40 cellular contexts compared by ENCODE assay signal in genomic region chrX:149841929-149842328, GRCh38. TPM values are rescaled to one million over a fixed set of nuclear protein-coding genes. Genes with fewer than 3 reads are reported as not detected.
"Had no signal": no experiment of that assay in that cellular context is flagged by ENCODE, and none has a peak within 500 bp of the region (broad histone marks: within the 10 kb centered on the region; RNA-seq: fewer than 3 reads in every experiment).

No MANE protein-coding gene starts in this region.

- FAIRE-seq: astrocyte, TTC549 had no signal

- H3K36me3 Mint-ChIP-seq: activated CD4-positive, alpha-beta memory T cell treated with anti-CD3 and anti-CD28 coated beads for 36 hours; activated naive CD4-positive, alpha-beta T cell treated with anti-CD3 and anti-CD28 coated beads, Interleukin-2, amount 50 U/mL, for 72 hours had no signal

- H3K4me1 ChIP-seq: adrenal gland, body of pancreas, breast epithelium had no signal

- H3K27me3 ChIP-seq: body of pancreas, brain microvascular endothelial cell had no signal

- H3K27me3 Mint-ChIP-seq: activated T-helper 17 cell treated with anti-CD3 and anti-CD28 coated beads, Interleukin-2, amount 50 U/mL, for 72 hours had no signal

- ATAC-seq: activated CD8-positive, alpha-beta T cell treated with anti-CD3 and anti-CD28 coated beads for 36 hours; activated naive CD4-positive, alpha-beta T cell treated with anti-CD3 and anti-CD28 coated beads, Interleukin-2, amount 50 U/mL, for 72 hours; activated T-cell treated with anti-CD3 and anti-CD28 coated beads, Interleukin-2, amount 50 U/mL, for 4 hours; activated T-cell treated with anti-CD3 and anti-CD28 coated beads, Interleukin-2, amount 50 U/mL, for 72 hours; activated T-helper 17 cell treated with anti-CD3 and anti-CD28 coated beads, Interleukin-2, amount 50 U/mL, for 72 hours; body of pancreas had no signal

- H3K4me3 Mint-ChIP-seq: activated B cell treated with CpG ODN at 0.5 μM for 24 hours; activated CD4-positive, alpha-beta memory T cell treated with anti-CD3 and anti-CD28 coated beads for 36 hours; activated CD4-positive, alpha-beta T cell treated with anti-CD3 and anti-CD28 coated beads, Interleukin-2, amount 10 ng/mL, durations not matched to agents 24 days and 14 days; activated CD8-positive, alpha-beta T cell treated with anti-CD3 and anti-CD28 coated beads for 36 hours; activated naive CD4-positive, alpha-beta T cell treated with anti-CD3 and anti-CD28 coated beads for 36 hours; activated naive CD8-positive, alpha-beta T cell treated with anti-CD3 and anti-CD28 coated beads for 36 hours; activated T-cell treated with anti-CD3 and anti-CD28 coated beads, Interleukin-2, amount 50 U/mL, for 4 hours; activated T-cell treated with anti-CD3 and anti-CD28 coated beads, Interleukin-2, amount 50 U/mL, for 72 hours; activated T-helper 1 cell treated with anti-CD3 and anti-CD28 coated beads, Interleukin-12 subunit alpha, Interleukin-12 subunit beta, Interleukin-2, Interleukin-4 antibody, amounts not matched to agents 30 ng/mL and 10 ng/mL and 1 ng/mL, durations not matched to agents 14 hours and 24 hours and 36 hours; activated T-helper 17 cell treated with anti-CD3 and anti-CD28 coated beads, Interleukin-2, amount 50 U/mL, for 72 hours; T-helper 1 cell treated with Interleukin-12 subunit alpha and Interleukin-12 subunit beta and Interleukin-4 antibody, amounts not matched to agents 30 μg/mL and 1 μg/mL, for 36 hours; T-helper 2 cell treated with Interferon-gamma antibody and Interleukin-4, amounts not matched to agents 5 μg/mL and 100 μg/mL, for 36 hours had no signal

- H3K27ac ChIP-seq: adrenal gland, body of pancreas, brain microvascular endothelial cell, breast epithelium, VCaP had no signal

- H3K9me3 ChIP-seq: adrenal gland, body of pancreas, breast epithelium had no signal

- DNase-seq: activated B cell treated with CpG ODN at 0.5 μM for 24 hours; activated CD4-positive, alpha-beta memory T cell treated with anti-CD3 and anti-CD28 coated beads for 36 hours; activated CD4-positive, alpha-beta T cell treated with anti-CD3 and anti-CD28 coated beads for 4 hours; activated CD4-positive, alpha-beta T cell treated with anti-CD3 and anti-CD28 coated beads, Interleukin-2, amount 10 ng/mL, durations not matched to agents 24 days and 14 days; activated CD4-positive, alpha-beta T cell treated with anti-CD3 and anti-CD28 coated beads, Interleukin-2, amount 50 U/mL, for 1 hour; activated CD4-positive, alpha-beta T cell treated with anti-CD3 and anti-CD28 coated beads, Interleukin-2, amount 50 U/mL, for 4 hours; activated CD4-positive, CD25-positive, alpha-beta regulatory T cell treated with anti-CD3 and anti-CD28 coated beads, Interleukin-2, amount 50 U/mL, for 72 hours; activated CD8-positive, alpha-beta memory T cell treated with anti-CD3 and anti-CD28 coated beads, Interleukin-2, amount 50 U/mL, for 4 hours; activated CD8-positive, alpha-beta T cell treated with anti-CD3 and anti-CD28 coated beads for 36 hours; activated effector memory CD4-positive, alpha-beta T cell treated with anti-CD3 and anti-CD28 coated beads, Interleukin-2, amount 50 U/mL, for 16 hours; activated gamma-delta T cell treated with Interleukin-2 at 50 U/mL for 16 hours; activated naive CD4-positive, alpha-beta T cell; activated naive CD4-positive, alpha-beta T cell treated with anti-CD3 and anti-CD28 coated beads for 36 hours; activated naive CD4-positive, alpha-beta T cell treated with anti-CD3 and anti-CD28 coated beads, Interleukin-2, amount 50 U/mL, for 16 hours; activated naive CD8-positive, alpha-beta T cell treated with anti-CD3 and anti-CD28 coated beads for 36 hours; activated T-cell treated with anti-CD3 and anti-CD28 coated beads for 4 hours; activated T-cell treated with anti-CD3 and anti-CD28 coated beads, Interleukin-2, amount 50 U/mL, for 1 hour; activated T-cell treated with anti-CD3 and anti-CD28 coated beads, Interleukin-2, amount 50 U/mL, for 4 hours; activated T-cell treated with anti-CD3 and anti-CD28 coated beads, Interleukin-2, amount 50 U/mL, for 72 hours; adrenal gland; amniotic stem cell; aorta; body of pancreas; brain microvascular endothelial cell; central memory CD4-positive, alpha-beta T cell; T-helper 1 cell; T-helper 2 cell; T-helper 9 cell had no signal

- H3K4me1 Mint-ChIP-seq: activated B cell treated with CpG ODN at 0.5 μM for 24 hours had no signal

- H3K9me3 Mint-ChIP-seq: activated B cell treated with CpG ODN at 0.5 μM for 24 hours; activated CD4-positive, alpha-beta memory T cell treated with anti-CD3 and anti-CD28 coated beads for 36 hours; activated CD8-positive, alpha-beta T cell treated with anti-CD3 and anti-CD28 coated beads for 36 hours; activated naive CD4-positive, alpha-beta T cell treated with anti-CD3 and anti-CD28 coated beads for 36 hours; activated naive CD4-positive, alpha-beta T cell treated with anti-CD3 and anti-CD28 coated beads, Interleukin-2, amount 50 U/mL, for 72 hours; activated T-cell treated with anti-CD3 and anti-CD28 coated beads, Interleukin-2, amount 50 U/mL, for 4 hours; activated T-cell treated with anti-CD3 and anti-CD28 coated beads, Interleukin-2, amount 50 U/mL, for 72 hours; activated T-helper 1 cell treated with anti-CD3 and anti-CD28 coated beads, Interleukin-12 subunit alpha, Interleukin-12 subunit beta, Interleukin-2, Interleukin-4 antibody, amounts not matched to agents 30 ng/mL and 10 ng/mL and 1 ng/mL, durations not matched to agents 14 hours and 24 hours and 36 hours; activated T-helper 17 cell treated with anti-CD3 and anti-CD28 coated beads, Interleukin-2, amount 50 U/mL, for 72 hours; T-helper 1 cell treated with Interleukin-12 subunit alpha and Interleukin-12 subunit beta and Interleukin-4 antibody, amounts not matched to agents 30 μg/mL and 1 μg/mL, for 36 hours; T-helper 2 cell treated with Interferon-gamma antibody and Interleukin-4, amounts not matched to agents 5 μg/mL and 100 μg/mL, for 36 hours had no signal

- H3K4me3 ChIP-seq: adrenal gland, body of pancreas, breast epithelium had no signal

- H3K27ac Mint-ChIP-seq: activated B cell treated with CpG ODN at 0.5 μM for 24 hours; activated CD4-positive, alpha-beta memory T cell treated with anti-CD3 and anti-CD28 coated beads for 36 hours; activated CD4-positive, alpha-beta T cell treated with anti-CD3 and anti-CD28 coated beads, Interleukin-2, amount 10 ng/mL, durations not matched to agents 24 days and 14 days; activated CD8-positive, alpha-beta T cell treated with anti-CD3 and anti-CD28 coated beads for 36 hours; activated naive CD4-positive, alpha-beta T cell treated with anti-CD3 and anti-CD28 coated beads for 36 hours; activated naive CD4-positive, alpha-beta T cell treated with anti-CD3 and anti-CD28 coated beads, Interleukin-2, amount 50 U/mL, for 72 hours; activated naive CD8-positive, alpha-beta T cell treated with anti-CD3 and anti-CD28 coated beads for 36 hours; activated T-cell treated with anti-CD3 and anti-CD28 coated beads, Interleukin-2, amount 50 U/mL, for 72 hours; activated T-helper 1 cell treated with anti-CD3 and anti-CD28 coated beads, Interleukin-12 subunit alpha, Interleukin-12 subunit beta, Interleukin-2, Interleukin-4 antibody, amounts not matched to agents 30 ng/mL and 10 ng/mL and 1 ng/mL, durations not matched to agents 14 hours and 24 hours and 36 hours; activated T-helper 17 cell treated with anti-CD3 and anti-CD28 coated beads, Interleukin-2, amount 50 U/mL, for 72 hours; T-helper 1 cell treated with Interleukin-12 subunit alpha and Interleukin-12 subunit beta and Interleukin-4 antibody, amounts not matched to agents 30 μg/mL and 1 μg/mL, for 36 hours; T-helper 2 cell treated with Interferon-gamma antibody and Interleukin-4, amounts not matched to agents 5 μg/mL and 100 μg/mL, for 36 hours had no signal

- H3K36me3 ChIP-seq: adrenal gland, brain microvascular endothelial cell, breast epithelium had no signal

RNA-seq across cellular contexts. Expression of gene MAGEA8, which starts 39.1 kb away (rescaled TPM):
- total RNA-seq: activated B cell treated with CpG ODN at 0.5 μM for 24 hours; activated CD4-positive, alpha-beta memory T cell treated with anti-CD3 and anti-CD28 coated beads for 36 hours; activated CD4-positive, alpha-beta T cell treated with anti-CD3 and anti-CD28 coated beads, Interleukin-2, amount 10 ng/mL, durations not matched to agents 24 days and 14 days; activated CD8-positive, alpha-beta memory T cell treated with anti-CD3 and anti-CD28 coated beads for 36 hours; activated CD8-positive, alpha-beta T cell treated with anti-CD3 and anti-CD28 coated beads for 36 hours; activated naive CD4-positive, alpha-beta T cell treated with anti-CD3 and anti-CD28 coated beads for 36 hours; activated naive CD4-positive, alpha-beta T cell treated with anti-CD3 and anti-CD28 coated beads, Interleukin-2, amount 50 U/mL, for 72 hours; activated naive CD8-positive, alpha-beta T cell treated with anti-CD3 and anti-CD28 coated beads for 36 hours; activated T-cell treated with anti-CD3 and anti-CD28 coated beads, Interleukin-2, amount 50 U/mL, for 4 hours; activated T-cell treated with anti-CD3 and anti-CD28 coated beads, Interleukin-2, amount 50 U/mL, for 72 hours; activated T-helper 1 cell treated with anti-CD3 and anti-CD28 coated beads, Interleukin-12 subunit alpha, Interleukin-12 subunit beta, Interleukin-2, Interleukin-4 antibody, amounts not matched to agents 30 ng/mL and 10 ng/mL and 1 ng/mL, durations not matched to agents 14 hours and 24 hours and 36 hours; activated T-helper 17 cell treated with anti-CD3 and anti-CD28 coated beads, Interleukin-2, amount 50 U/mL, for 72 hours; adrenal gland; aorta; astrocyte; body of pancreas; breast epithelium; cardiac septum; cerebellum had no signal
- polyA plus RNA-seq: adrenal gland, aorta had no signal
